In genomic region chr7:95675016-95675415, GRCh38 we compare ENCODE assay signal across 18 cellular contexts.
DNase-seq lines count a peak whose midpoint lies in the region; ATAC-seq and TF ChIP-seq lines count a peak whose summit lies in the region.
"Had no signal": no experiment of that assay in that cellular context is flagged by ENCODE, and none has a peak within 500 bp of the region (broad histone marks: within the 10 kb centered on the region; RNA-seq: fewer than 3 reads in every experiment).

No MANE protein-coding gene starts in this region.

- H3K27me3 ChIP-seq in H7 (ENCODE audit: control insufficient read depth, insufficient read depth, low read length) (no peaks in the 10 kb centered on the region), heart left ventricle (no peaks in the 10 kb centered on the region)

- H3K9me3 ChIP-seq in heart left ventricle: no peaks in the 10 kb centered on the region
- H3K9me3 ChIP-seq: A549 had no signal

- intact Hi-C loops in sciatic nerve (cut with DNase I): no loop called here
- intact Hi-C loops in heart left ventricle (cut with DNase I): loop anchor here in 2 of 10 donors (5.0 to 10.0 kb wide), 2 partner anchors 50 to 73 kb away; no protein-coding TSS in a partner anchor

- no peaks in the 10 kb centered on the region for H3K36me3 ChIP-seq in H7 (replicated peaks; ENCODE audit: control insufficient read depth, insufficient read depth, low read length)
- no peaks in the 10 kb centered on the region for H3K36me3 ChIP-seq in heart left ventricle

- H3K4me3 ChIP-seq in H7 (ENCODE audit: insufficient read depth, low read depth, low read length) (no peak overlapping the region), heart left ventricle (no peak overlapping the region)
- H3K4me3 ChIP-seq: A549 had no signal

- TF ChIP-seq CTCF in heart left ventricle (IDR thresholded peaks at IDR 0.05): no peak

- DNase-seq in H7 (peak; percentile 22), SK-MEL-5 (ENCODE audit: low read depth, low spot score) (peak; percentile 96), sciatic nerve (ENCODE audit: low spot score) (no peak), ACHN (no peak), heart left ventricle (no peak), NCI-H1694 treated with DMSO at 0.1 percent for 48 hours (lab: John Stamatoyannopoulos, UW) (no peak)
- DNase-seq: 8988T; C1 segment of cervical spinal cord; Calu3; CD4-positive, alpha-beta memory T cell; COR-L47; DMS53; DMS79 treated with DMSO at 0.1 percent for 48 hours; GF-D8; GOT3; HCEC 1CT had no signal

- H3K27ac ChIP-seq in heart left ventricle: no peak overlapping the region
- H3K27ac ChIP-seq: A549 had no signal

- TF ChIP-seq POLR2A in heart left ventricle (IDR thresholded peaks at IDR 0.05): no peak

- H3K4me1 ChIP-seq in heart left ventricle: no peaks in the 10 kb centered on the region
- H3K4me1 ChIP-seq: A549 had no signal

- ATAC-seq in sciatic nerve (peak; percentile 67), HG02610 (IDR thresholded peaks at IDR 0.05; ENCODE audit: unreplicated experiment) (no peak), heart left ventricle (no peak)
- ATAC-seq: A549 had no signal

- 92 to 95% (median 94%) methylated on average over 6 of the region's 6 CpGs for WGBS in heart left ventricle, 4 donors

- in situ Hi-C loops in SK-MEL-5 (cut with HindIII; ENCODE audit: low pct_unique_long_range_greater_than_20kb, low sequenced_read_pairs): loop anchor here (25.0 kb wide), 3 partner anchors 163 to 1388 kb away; no protein-coding TSS in a partner anchor
- in situ Hi-C loops in ACHN (cut with HindIII; ENCODE audit: low pct_ligation_motif_present, low pct_unique_long_range_greater_than_20kb, low sequenced_read_pairs): no loop called here

Comparison
In these comparisons a context has a peak if more than half of its experiments do, and no peak if none do; other contexts are left out.
1. DNase-seq: peak in H7 (single experiment) and SK-MEL-5 (single experiment); none in sciatic nerve (single experiment), ACHN (single experiment), heart left ventricle (0 of 5) and NCI-H1694 treated with DMSO at 0.1 percent for 48 hours (single experiment).